9 cellular contexts compared by ENCODE assay signal in genomic region chr18:2223859-2224258, GRCh38.
DNase-seq lines count a peak whose midpoint lies in the region; ATAC-seq and TF ChIP-seq lines count a peak whose summit lies in the region.
"Had no signal": no experiment of that assay in that cellular context is flagged by ENCODE, and none has a peak within 500 bp of the region (broad histone marks: within the 10 kb centered on the region; RNA-seq: fewer than 3 reads in every experiment).

No MANE protein-coding gene starts in this region.

- H3K4me1 ChIP-seq in endodermal cell (ENCODE audit: control insufficient read depth, insufficient read depth, low read length) = no peaks in the 10 kb centered on the region
- H3K4me1 ChIP-seq: SJCRH30 had no signal

- no peaks in the 10 kb centered on the region for H3K36me3 ChIP-seq in endodermal cell (ENCODE audit: control insufficient read depth, insufficient read depth, low read length)
- H3K36me3 ChIP-seq: SJCRH30 had no signal

- H3K27me3 ChIP-seq in endodermal cell (ENCODE audit: control insufficient read depth, insufficient read depth, low read length, poor library complexity, severe bottlenecking) = no peaks in the 10 kb centered on the region

- ATAC-seq in GM19324 (IDR thresholded peaks at IDR 0.05; ENCODE audit: low FRiP score, unreplicated experiment) (no peak), HG03045 (IDR thresholded peaks at IDR 0.05; ENCODE audit: unreplicated experiment) (no peak)

- TF ChIP-seq CTCF in GM12874 (IDR thresholded peaks at IDR 0.05; ENCODE audit: insufficient read depth, low read depth, low read length) (peak; percentile 3; the same call in 1 of the 2 replicates), endodermal cell (conservative IDR thresholded peaks at IDR 0.05) (peak; percentile 84), neural crest cell (conservative IDR thresholded peaks at IDR 0.05) (peak; percentile 76)

- H3K4me1 Mint-ChIP-seq in endodermal cell (peaks cover 8% of the 10 kb centered on the region), neural crest cell (peaks cover 10% of the 10 kb centered on the region)

- no peak overlapping the region for H3K27ac ChIP-seq in endodermal cell (ENCODE audit: low read depth, low read length)
- H3K27ac ChIP-seq: SJCRH30 had no signal

- H3K36me3 Mint-ChIP-seq in endodermal cell (ENCODE audit: low read depth) (no peaks in the 10 kb centered on the region), neural crest cell (ENCODE audit: low read depth) (no peaks in the 10 kb centered on the region)

- H3K4me3 Mint-ChIP-seq in endodermal cell (no peak overlapping the region), neural crest cell (peak overlapping the region; percentile 62)

- peaks cover 1% of the 10 kb centered on the region for H3K9me3 ChIP-seq in endodermal cell (ENCODE audit: control insufficient read depth, low read length)
- H3K9me3 ChIP-seq: SJCRH30 had no signal

- H3K9me3 Mint-ChIP-seq in endodermal cell (peaks cover 4% of the 10 kb centered on the region), neural crest cell (no peaks in the 10 kb centered on the region)

- no peak overlapping the region for H3K9ac ChIP-seq in endodermal cell (ENCODE audit: extremely low read depth, low read length, poor library complexity, severe bottlenecking)

- H3K27ac Mint-ChIP-seq in endodermal cell = no peak overlapping the region
- no peak overlapping the region for H3K27ac Mint-ChIP-seq in neural crest cell (ENCODE audit: unreplicated experiment)

- no peaks in the 10 kb centered on the region for H3K27me3 Mint-ChIP-seq in endodermal cell (ENCODE audit: insufficient read depth)
- H3K27me3 Mint-ChIP-seq in neural crest cell (ENCODE audit: low read depth) = peaks cover 7% of the 10 kb centered on the region

- no peak overlapping the region for H3K4me3 ChIP-seq in endodermal cell (ENCODE audit: low read length)
- H3K4me3 ChIP-seq: SJCRH30 had no signal

- 49 to 60% methylated on average over 1 to 2 of the region's 2 CpGs for WGBS in endodermal cell (ENCODE audit: insufficient coverage in 1 of 2, insufficient read length in 1 of 2), 2 experiments

- DNase-seq in NCI-H774 (lab: John Stamatoyannopoulos, UW) = peak; percentile 4
- DNase-seq in endodermal cell = peak; percentile 71
- DNase-seq in neural crest cell (ENCODE audit: low read depth, low spot score) = peak; percentile 18
- no peak for DNase-seq in NCI-H187 treated with DMSO at 0.1 percent for 48 hours (lab: John Stamatoyannopoulos, UW)
- DNase-seq in DMS153 (lab: John Stamatoyannopoulos, UW) = no peak

Comparison
In these comparisons a context has a peak if more than half of its experiments do, and no peak if none do; other contexts are left out.
1. CTCF ChIP-seq: peak in every context shown above with its lines; median percentile 84 in endodermal cell; 76 in neural crest cell; 3 in GM12874.
2. DNase-seq: peak in NCI-H774 (single experiment), endodermal cell (single experiment) and neural crest cell (single experiment); none in NCI-H187 treated with DMSO at 0.1 percent for 48 hours (single experiment) and DMS153 (single experiment).